Comparison of ENCODE assay signal across 19 cellular contexts in the genomic region with DNA sequence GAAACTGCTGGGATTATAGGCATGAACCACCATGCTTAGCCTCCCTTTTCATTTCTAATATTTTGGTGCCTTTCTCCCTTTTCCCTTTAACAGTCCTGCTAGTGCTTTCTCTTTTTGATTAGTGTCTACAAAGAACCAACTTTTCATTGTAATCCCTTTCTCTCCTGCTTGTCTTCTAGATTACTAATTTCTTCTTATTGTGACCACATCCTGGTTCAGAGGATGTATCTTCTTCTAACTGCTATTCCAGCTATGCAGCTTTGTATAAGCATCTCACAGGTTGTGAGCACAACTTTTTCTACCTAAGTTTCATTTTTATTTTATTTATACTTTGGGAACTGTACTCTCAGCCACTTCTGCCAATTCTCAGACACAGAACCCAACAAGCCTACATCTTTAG. TPM values are rescaled to one million over a fixed set of nuclear protein-coding genes. Genes with fewer than 3 reads are reported as not detected.
DNase-seq lines count a peak whose midpoint lies in the region; ATAC-seq and TF ChIP-seq lines count a peak whose summit lies in the region.
"Had no signal": no experiment of that assay in that cellular context is flagged by ENCODE, and none has a peak within 500 bp of the region (broad histone marks: within the 10 kb centered on the region; RNA-seq: fewer than 3 reads in every experiment).

No MANE protein-coding gene starts in this region.

- POLR2A ChIA-PET in activated CD8-positive, alpha-beta T cell treated with anti-CD3 and anti-CD28 coated beads, Interleukin-2, amount 10 ng/mL, durations not matched to agents 7 days and 5 days (lab: Charles Lee) = no interaction called here
- POLR2A ChIA-PET in CD8-positive, alpha-beta memory T cell (lab: Charles Lee) = no interaction called here

- H3K36me3 ChIP-seq in CD8-positive, alpha-beta memory T cell (ENCODE audit: insufficient read depth, low read length) = no peaks in the 10 kb centered on the region
- H3K36me3 ChIP-seq: BLaER1 had no signal

- no peak for TF ChIP-seq CTCF in natural killer cell (IDR thresholded peaks at IDR 0.05)

- DNase-seq in activated CD4-positive, alpha-beta T cell treated with anti-CD3 and anti-CD28 coated beads, Interleukin-2, amount 10 ng/mL, durations not matched to agents 24 days and 14 days = no peak
- no peak for DNase-seq in activated CD4-positive, alpha-beta T cell treated with anti-CD3 and anti-CD28 coated beads, Interleukin-2, amount 50 U/mL, for 1 hour
- DNase-seq in natural killer cell treated with Interleukin-12 subunit alpha and Interleukin-12 subunit beta and Interleukin-15 and Interleukin-18, amount 100 ng/mL, for 72 hours (ENCODE audit: low spot score) = no peak
- DNase-seq in natural killer cell = no peak
- DNase-seq in activated CD8-positive, alpha-beta T cell treated with anti-CD3 and anti-CD28 coated beads, Interleukin-2, amount 10 ng/mL, durations not matched to agents 7 days and 5 days = no peak
- no peak for DNase-seq in stimulated activated naive CD8-positive, alpha-beta T cell treated with anti-CD3 and anti-CD28 coated beads, Interleukin-15, amount 100 ng/mL, for 72 hours
- no peak for DNase-seq in CD8-positive, alpha-beta memory T cell
- DNase-seq: 8988T; COR-L47; DMS153; HCEC 1CT; NCI-H1092; NCI-H226; NCI-H526 treated with DMSO at 0.1 percent for 48 hours; NK-92 treated with Interleukin-12 subunit alpha and Interleukin-12 subunit beta, amount 100 ng/mL, for 24 hours; OCI-M1 had no signal

- peaks cover 19% of the 10 kb centered on the region for H3K9me3 Mint-ChIP-seq in activated CD4-positive, alpha-beta T cell treated with anti-CD3 and anti-CD28 coated beads, Interleukin-2, amount 10 ng/mL, durations not matched to agents 24 days and 14 days
- H3K9me3 Mint-ChIP-seq in natural killer cell treated with Interleukin-12 subunit alpha and Interleukin-12 subunit beta and Interleukin-15 and Interleukin-18, amount 100 ng/mL, for 72 hours = peaks cover 4% of the 10 kb centered on the region
- H3K9me3 Mint-ChIP-seq in natural killer cell = peaks cover 0 to 6% of the 10 kb centered on the region in 2 donors
- peaks cover 8% of the 10 kb centered on the region for H3K9me3 Mint-ChIP-seq in activated CD8-positive, alpha-beta T cell treated with anti-CD3 and anti-CD28 coated beads, Interleukin-2, amount 10 ng/mL, durations not matched to agents 7 days and 5 days (ENCODE audit: insufficient read depth)
- H3K9me3 Mint-ChIP-seq in stimulated activated naive CD8-positive, alpha-beta T cell treated with anti-CD3 and anti-CD28 coated beads, Interleukin-15, amount 100 ng/mL, for 72 hours = peaks cover 5 to 11% of the 10 kb centered on the region in 2 donors
- H3K9me3 Mint-ChIP-seq in CD8-positive, alpha-beta memory T cell = peaks cover 14 to 19% (median 16%) of the 10 kb centered on the region in 5 donors

- no peak overlapping the region for H3K4me3 ChIP-seq in CD8-positive, alpha-beta memory T cell (ENCODE audit: low read length)
- H3K4me3 ChIP-seq: BLaER1 had no signal

- peaks cover 12% of the 10 kb centered on the region for H3K4me1 ChIP-seq in CD8-positive, alpha-beta memory T cell (ENCODE audit: insufficient read depth, low read length)
- H3K4me1 ChIP-seq: BLaER1 had no signal

- peak overlapping the region; percentile 45 for H3K27ac Mint-ChIP-seq in activated CD4-positive, alpha-beta T cell treated with anti-CD3 and anti-CD28 coated beads, Interleukin-2, amount 10 ng/mL, durations not matched to agents 24 days and 14 days
- no peak overlapping the region for H3K27ac Mint-ChIP-seq in natural killer cell treated with Interleukin-12 subunit alpha and Interleukin-12 subunit beta and Interleukin-15 and Interleukin-18, amount 100 ng/mL, for 72 hours
- H3K27ac Mint-ChIP-seq in natural killer cell = no peak overlapping the region
- H3K27ac Mint-ChIP-seq in activated CD8-positive, alpha-beta T cell treated with anti-CD3 and anti-CD28 coated beads, Interleukin-2, amount 10 ng/mL, durations not matched to agents 7 days and 5 days = peak overlapping the region; percentile 84
- peak overlapping the region in 1 of 2 donors; percentile 57 for H3K27ac Mint-ChIP-seq in stimulated activated naive CD8-positive, alpha-beta T cell treated with anti-CD3 and anti-CD28 coated beads, Interleukin-15, amount 100 ng/mL, for 72 hours
- H3K27ac Mint-ChIP-seq in CD8-positive, alpha-beta memory T cell = peak overlapping the region in 2 of 8 donors; percentile 5 to 36
- H3K27ac Mint-ChIP-seq: IgD-negative memory B cell had no signal

- H3K27me3 ChIP-seq in CD8-positive, alpha-beta memory T cell (ENCODE audit: insufficient read depth, low read length, poor library complexity, severe bottlenecking) = no peaks in the 10 kb centered on the region
- H3K27me3 ChIP-seq: BLaER1 had no signal

- H3K36me3 Mint-ChIP-seq in activated CD4-positive, alpha-beta T cell treated with anti-CD3 and anti-CD28 coated beads, Interleukin-2, amount 10 ng/mL, durations not matched to agents 24 days and 14 days (ENCODE audit: low read depth) = peaks cover 4% of the 10 kb centered on the region
- H3K36me3 Mint-ChIP-seq in natural killer cell treated with Interleukin-12 subunit alpha and Interleukin-12 subunit beta and Interleukin-15 and Interleukin-18, amount 100 ng/mL, for 72 hours = peaks cover 6% of the 10 kb centered on the region
- no peaks in the 10 kb centered on the region for H3K36me3 Mint-ChIP-seq in natural killer cell
- peaks cover 20% of the 10 kb centered on the region for H3K36me3 Mint-ChIP-seq in activated CD8-positive, alpha-beta T cell treated with anti-CD3 and anti-CD28 coated beads, Interleukin-2, amount 10 ng/mL, durations not matched to agents 7 days and 5 days (ENCODE audit: low read depth)
- H3K36me3 Mint-ChIP-seq in CD8-positive, alpha-beta memory T cell = peaks cover 0 to 8% (median 0%) of the 10 kb centered on the region in 3 donors
- H3K36me3 Mint-ChIP-seq: IgD-negative memory B cell had no signal

- H3K27ac ChIP-seq in CD8-positive, alpha-beta memory T cell (ENCODE audit: low read depth, low read length) = no peak overlapping the region
- H3K27ac ChIP-seq: BLaER1 had no signal

- CTCF ChIA-PET in activated CD8-positive, alpha-beta T cell treated with anti-CD3 and anti-CD28 coated beads, Interleukin-2, amount 10 ng/mL, durations not matched to agents 7 days and 5 days (lab: Charles Lee) = interaction anchor here (0.6 to 1.8 kb wide), 6 partner anchors 10 to 96 kb away, joined by 3 to 8 read pairs (median 5); no protein-coding TSS in a partner anchor
- CTCF ChIA-PET in CD8-positive, alpha-beta memory T cell (lab: Charles Lee) = no interaction called here

- intact Hi-C loops in activated CD4-positive, alpha-beta T cell treated with anti-CD3 and anti-CD28 coated beads, Interleukin-2, amount 10 ng/mL, durations not matched to agents 24 days and 14 days (cut with micrococcal nuclease) = loop anchor here (5.0 kb wide), 1 partner anchor 109 kb away; no protein-coding TSS in a partner anchor
- intact Hi-C loops in natural killer cell (cut with micrococcal nuclease) = no loop called here

- H3K4me1 Mint-ChIP-seq in activated CD4-positive, alpha-beta T cell treated with anti-CD3 and anti-CD28 coated beads, Interleukin-2, amount 10 ng/mL, durations not matched to agents 24 days and 14 days = peaks cover 34% of the 10 kb centered on the region
- peaks cover 0 to 6% of the 10 kb centered on the region in 2 donors for H3K4me1 Mint-ChIP-seq in natural killer cell treated with Interleukin-12 subunit alpha and Interleukin-12 subunit beta and Interleukin-15 and Interleukin-18, amount 100 ng/mL, for 72 hours (ENCODE audit: low read depth in 2 of 2)
- no peaks in the 10 kb centered on the region for H3K4me1 Mint-ChIP-seq in natural killer cell
- peaks cover 42% of the 10 kb centered on the region for H3K4me1 Mint-ChIP-seq in activated CD8-positive, alpha-beta T cell treated with anti-CD3 and anti-CD28 coated beads, Interleukin-2, amount 10 ng/mL, durations not matched to agents 7 days and 5 days (ENCODE audit: low read depth)
- H3K4me1 Mint-ChIP-seq in stimulated activated naive CD8-positive, alpha-beta T cell treated with anti-CD3 and anti-CD28 coated beads, Interleukin-15, amount 100 ng/mL, for 72 hours = peaks cover 7% of the 10 kb centered on the region
- peaks cover 0 to 5% (median 4%) of the 10 kb centered on the region in 3 donors for H3K4me1 Mint-ChIP-seq in CD8-positive, alpha-beta memory T cell
- H3K4me1 Mint-ChIP-seq: IgD-negative memory B cell had no signal

- H3K4me3 Mint-ChIP-seq in activated CD4-positive, alpha-beta T cell treated with anti-CD3 and anti-CD28 coated beads, Interleukin-2, amount 10 ng/mL, durations not matched to agents 24 days and 14 days = peak overlapping the region; percentile 39
- peak overlapping the region; percentile 2 for H3K4me3 Mint-ChIP-seq in natural killer cell treated with Interleukin-12 subunit alpha and Interleukin-12 subunit beta and Interleukin-15 and Interleukin-18, amount 100 ng/mL, for 72 hours
- no peak overlapping the region for H3K4me3 Mint-ChIP-seq in natural killer cell
- no peak overlapping the region for H3K4me3 Mint-ChIP-seq in activated CD8-positive, alpha-beta T cell treated with anti-CD3 and anti-CD28 coated beads, Interleukin-2, amount 10 ng/mL, durations not matched to agents 7 days and 5 days
- no peak overlapping the region for H3K4me3 Mint-ChIP-seq in stimulated activated naive CD8-positive, alpha-beta T cell treated with anti-CD3 and anti-CD28 coated beads, Interleukin-15, amount 100 ng/mL, for 72 hours
- no peak overlapping the region for H3K4me3 Mint-ChIP-seq in CD8-positive, alpha-beta memory T cell
- H3K4me3 Mint-ChIP-seq: IgD-negative memory B cell had no signal

- no peaks in the 10 kb centered on the region for H3K27me3 Mint-ChIP-seq in activated CD4-positive, alpha-beta T cell treated with anti-CD3 and anti-CD28 coated beads, Interleukin-2, amount 10 ng/mL, durations not matched to agents 24 days and 14 days
- H3K27me3 Mint-ChIP-seq in natural killer cell treated with Interleukin-12 subunit alpha and Interleukin-12 subunit beta and Interleukin-15 and Interleukin-18, amount 100 ng/mL, for 72 hours = peaks cover 0 to 3% of the 10 kb centered on the region in 2 donors
- H3K27me3 Mint-ChIP-seq in natural killer cell (ENCODE audit: low read depth in 2 of 2) = peaks cover 3 to 7% of the 10 kb centered on the region in 2 donors
- H3K27me3 Mint-ChIP-seq in activated CD8-positive, alpha-beta T cell treated with anti-CD3 and anti-CD28 coated beads, Interleukin-2, amount 10 ng/mL, durations not matched to agents 7 days and 5 days (ENCODE audit: low read depth) = no peaks in the 10 kb centered on the region
- H3K27me3 Mint-ChIP-seq in stimulated activated naive CD8-positive, alpha-beta T cell treated with anti-CD3 and anti-CD28 coated beads, Interleukin-15, amount 100 ng/mL, for 72 hours = no peaks in the 10 kb centered on the region
- H3K27me3 Mint-ChIP-seq in CD8-positive, alpha-beta memory T cell = peaks cover 0 to 7% of the 10 kb centered on the region in 2 donors
- H3K27me3 Mint-ChIP-seq: IgD-negative memory B cell had no signal

- ATAC-seq in natural killer cell treated with Interleukin-12 subunit alpha and Interleukin-12 subunit beta and Interleukin-15 and Interleukin-18, amount 100 ng/mL, for 72 hours = no peak
- ATAC-seq in natural killer cell (no peak), HG02642 (IDR thresholded peaks at IDR 0.05; ENCODE audit: poor library complexity, unreplicated experiment) (no peak)
- ATAC-seq in activated CD8-positive, alpha-beta T cell treated with anti-CD3 and anti-CD28 coated beads, Interleukin-2, amount 10 ng/mL, durations not matched to agents 7 days and 5 days = peak; percentile 90
- peak; percentile 71 for ATAC-seq in stimulated activated naive CD8-positive, alpha-beta T cell treated with anti-CD3 and anti-CD28 coated beads, Interleukin-15, amount 100 ng/mL, for 72 hours

- H3K9me3 ChIP-seq in CD8-positive, alpha-beta memory T cell (ENCODE audit: low read length) = no peaks in the 10 kb centered on the region

RNA-seq across cellular contexts. Expression of gene ZNF648, which starts 14.7 kb away (rescaled TPM):
- not detected in 2 replicates for total RNA-seq in activated CD4-positive, alpha-beta T cell treated with anti-CD3 and anti-CD28 coated beads, Interleukin-2, amount 10 ng/mL, durations not matched to agents 24 days and 14 days
- total RNA-seq in natural killer cell treated with Interleukin-12 subunit alpha and Interleukin-12 subunit beta and Interleukin-15 and Interleukin-18, amount 100 ng/mL, for 72 hours = not detected
- total RNA-seq in natural killer cell = not detected
- not detected for total RNA-seq in activated CD8-positive, alpha-beta T cell treated with anti-CD3 and anti-CD28 coated beads, Interleukin-2, amount 10 ng/mL, durations not matched to agents 7 days and 5 days
- total RNA-seq in CD8-positive, alpha-beta memory T cell = not detected
- polyA plus RNA-seq in CD8-positive, alpha-beta memory T cell = not detected
- polyA plus RNA-seq: IgD-negative memory B cell had no signal

Comparison
In these comparisons a context has a peak if more than half of its experiments do, and no peak if none do; other contexts are left out.
1. H3K4me3 Mint-ChIP-seq: peak in activated CD4-positive, alpha-beta T cell treated with anti-CD3 and anti-CD28 coated beads, Interleukin-2, amount 10 ng/mL, durations not matched to agents 24 days and 14 days (single experiment) and natural killer cell treated with Interleukin-12 subunit alpha and Interleukin-12 subunit beta and Interleukin-15 and Interleukin-18, amount 100 ng/mL, for 72 hours (single experiment); none in natural killer cell (single experiment), activated CD8-positive, alpha-beta T cell treated with anti-CD3 and anti-CD28 coated beads, Interleukin-2, amount 10 ng/mL, durations not matched to agents 7 days and 5 days (single experiment), stimulated activated naive CD8-positive, alpha-beta T cell treated with anti-CD3 and anti-CD28 coated beads, Interleukin-15, amount 100 ng/mL, for 72 hours (0 of 2) and CD8-positive, alpha-beta memory T cell (0 of 7).
2. H3K27ac Mint-ChIP-seq: peak in activated CD4-positive, alpha-beta T cell treated with anti-CD3 and anti-CD28 coated beads, Interleukin-2, amount 10 ng/mL, durations not matched to agents 24 days and 14 days (single experiment) and activated CD8-positive, alpha-beta T cell treated with anti-CD3 and anti-CD28 coated beads, Interleukin-2, amount 10 ng/mL, durations not matched to agents 7 days and 5 days (single experiment); none in natural killer cell treated with Interleukin-12 subunit alpha and Interleukin-12 subunit beta and Interleukin-15 and Interleukin-18, amount 100 ng/mL, for 72 hours (0 of 2) and natural killer cell (0 of 2).
3. ATAC-seq: peak in activated CD8-positive, alpha-beta T cell treated with anti-CD3 and anti-CD28 coated beads, Interleukin-2, amount 10 ng/mL, durations not matched to agents 7 days and 5 days (single experiment) and stimulated activated naive CD8-positive, alpha-beta T cell treated with anti-CD3 and anti-CD28 coated beads, Interleukin-15, amount 100 ng/mL, for 72 hours (single experiment); none in natural killer cell treated with Interleukin-12 subunit alpha and Interleukin-12 subunit beta and Interleukin-15 and Interleukin-18, amount 100 ng/mL, for 72 hours (0 of 2), natural killer cell (0 of 3) and HG02642 (single experiment).